ENCODE assay signal across 9 cellular contexts in the genomic region with DNA sequence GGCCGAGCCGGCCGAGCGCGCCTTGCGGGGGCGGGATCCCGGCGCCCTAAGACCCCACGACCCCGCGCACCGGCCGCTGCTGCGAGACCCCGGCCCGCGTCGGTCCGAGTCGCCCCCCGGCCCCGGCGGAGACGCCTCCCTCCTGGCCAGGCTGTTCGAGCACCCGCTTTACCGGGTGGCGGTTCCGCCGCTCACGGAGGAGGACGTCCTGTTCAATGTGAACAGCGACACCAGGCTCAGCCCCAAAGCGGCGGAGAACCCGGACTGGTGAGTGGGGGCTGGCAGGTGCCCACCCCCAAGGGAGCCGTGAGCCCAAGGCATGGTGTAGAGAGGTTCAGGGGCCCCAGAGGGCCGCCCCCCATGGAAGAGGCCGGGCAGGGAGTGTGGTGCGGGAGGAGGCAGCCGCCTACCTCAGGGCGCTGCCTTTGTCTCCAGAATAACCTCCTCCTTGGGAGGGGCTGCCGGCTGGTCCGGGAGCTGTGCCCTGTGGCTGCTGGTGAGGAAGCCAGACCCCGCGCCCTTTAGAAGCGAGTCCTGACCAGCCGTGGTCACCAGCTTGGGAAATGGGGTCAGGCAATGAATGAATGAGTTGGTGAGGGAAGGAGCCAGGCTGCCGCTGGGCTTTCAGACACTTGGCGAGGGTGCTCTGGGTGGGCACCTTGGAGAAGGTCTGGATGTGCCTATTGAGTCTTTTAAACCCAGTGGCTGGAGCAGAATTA. TPM values are rescaled to one million over a fixed set of nuclear protein-coding genes. Genes with fewer than 3 reads are reported as not detected.
DNase-seq lines count a peak whose midpoint lies in the region; ATAC-seq lines count a peak whose summit lies in the region.
"Had no signal": no experiment of that assay in that cellular context is flagged by ENCODE, and none has a peak within 500 bp of the region (broad histone marks: within the 10 kb centered on the region; RNA-seq: fewer than 3 reads in every experiment).

No MANE protein-coding gene starts in this region.

- H3K4me1 ChIP-seq in muscle layer of duodenum (ENCODE audit: control insufficient read depth in 1 of 2, insufficient read depth in 2 of 2, low read length in 2 of 2): peaks cover 3 to 51% of the 10 kb centered on the region in 2 donors
- no peaks in the 10 kb centered on the region for H3K4me1 ChIP-seq in aorta (ENCODE audit: control insufficient read depth in 1 of 2, insufficient read depth in 2 of 2, low read length in 2 of 2)

- no peaks in the 10 kb centered on the region for H3K36me3 Mint-ChIP-seq in stimulated activated naive B cell treated with anti-CD40 and anti-IgM and Interleukin-4, amounts not matched to agents 10 μg/mL and 1 μg/mL and 100 μg/mL, for 72 hours
- H3K36me3 Mint-ChIP-seq: activated naive CD8-positive, alpha-beta T cell treated with anti-CD3 and anti-CD28 coated beads, Interleukin-2, amount 10 ng/mL, durations not matched to agents 7 days and 5 days had no signal

- no peaks in the 10 kb centered on the region for H3K9me3 Mint-ChIP-seq in stimulated activated naive B cell treated with anti-CD40 and anti-IgM and Interleukin-4, amounts not matched to agents 10 μg/mL and 1 μg/mL and 100 μg/mL, for 72 hours
- H3K9me3 Mint-ChIP-seq: activated naive CD8-positive, alpha-beta T cell treated with anti-CD3 and anti-CD28 coated beads, Interleukin-2, amount 10 ng/mL, durations not matched to agents 7 days and 5 days had no signal

- peak overlapping the region in 1 of 2 donors; percentile 9 for H3K4me3 Mint-ChIP-seq in stimulated activated naive B cell treated with anti-CD40 and anti-IgM and Interleukin-4, amounts not matched to agents 10 μg/mL and 1 μg/mL and 100 μg/mL, for 72 hours
- H3K4me3 Mint-ChIP-seq: activated naive CD8-positive, alpha-beta T cell treated with anti-CD3 and anti-CD28 coated beads, Interleukin-2, amount 10 ng/mL, durations not matched to agents 7 days and 5 days had no signal

- 1 to 2% methylated on average over 46 to 51 of the region's 51 CpGs for WGBS in aorta, 2 donors

- H3K9me3 ChIP-seq in muscle layer of duodenum (ENCODE audit: control insufficient read depth in 1 of 2, low read length in 2 of 2) (no peaks in the 10 kb centered on the region), aorta (ENCODE audit: control insufficient read depth, low read length) (no peaks in the 10 kb centered on the region)

- H3K4me3 ChIP-seq in muscle layer of duodenum (ENCODE audit: low read depth in 1 of 2, low read length in 2 of 2) (peak overlapping the region; percentile 87 to 88), aorta (ENCODE audit: low read length in 2 of 2) (peak overlapping the region; percentile 75 to 86)

- ATAC-seq in aorta (ENCODE audit: low FRiP score): no peak
- ATAC-seq in stimulated activated naive B cell treated with anti-CD40 and anti-IgM and Interleukin-4, amounts not matched to agents 10 μg/mL and 1 μg/mL and 100 μg/mL, for 72 hours (replicated peaks): no peak

- H3K27me3 ChIP-seq in muscle layer of duodenum (ENCODE audit: low read depth, low read length) (no peaks in the 10 kb centered on the region), aorta (ENCODE audit: control insufficient read depth in 1 of 2, insufficient read depth in 2 of 2, low read length in 1 of 2) (no peaks in the 10 kb centered on the region)

- peaks cover 56 to 59% of the 10 kb centered on the region in 2 donors for H3K27me3 Mint-ChIP-seq in stimulated activated naive B cell treated with anti-CD40 and anti-IgM and Interleukin-4, amounts not matched to agents 10 μg/mL and 1 μg/mL and 100 μg/mL, for 72 hours

- peak; percentile 20 for DNase-seq in stimulated activated CD4-positive, alpha-beta T cell treated with anti-CD3 and anti-CD28 coated beads, Interleukin-15, amount 100 ng/mL, for 24 hours
- DNase-seq in stimulated activated CD4-positive, alpha-beta T cell treated with anti-CD3 and anti-CD28 coated beads, Interleukin-2, amount 100 ng/mL, for 48 hours: no peak
- peak; percentile 67 for DNase-seq in ecto neural progenitor cell (ENCODE audit: low spot score)
- DNase-seq in aorta: peak in 1 of 2 donors; percentile 78
- no peak for DNase-seq in dedifferentiated amniotic fluid mesenchymal stem cell (ENCODE audit: extremely low spot score)
- no peak for DNase-seq in stimulated activated naive B cell treated with anti-CD40 and anti-IgM and Interleukin-4, amounts not matched to agents 10 μg/mL and 1 μg/mL and 100 μg/mL, for 72 hours
- no peak for DNase-seq in SKM-1 (lab: John Stamatoyannopoulos, UW; ENCODE audit: unreplicated experiment)
- DNase-seq: activated naive CD8-positive, alpha-beta T cell treated with anti-CD3 and anti-CD28 coated beads, Interleukin-2, amount 10 ng/mL, durations not matched to agents 7 days and 5 days had no signal

- H3K36me3 ChIP-seq in muscle layer of duodenum (ENCODE audit: control insufficient read depth in 1 of 2, insufficient read depth in 2 of 2, low read length in 2 of 2): peaks cover 31 to 35% of the 10 kb centered on the region in 2 donors
- H3K36me3 ChIP-seq in aorta (ENCODE audit: control insufficient read depth in 1 of 2, insufficient read depth in 2 of 2, low read length in 1 of 2): peaks cover 0 to 9% of the 10 kb centered on the region in 2 donors

- H3K27ac ChIP-seq in muscle layer of duodenum (ENCODE audit: low read length) (peak overlapping the region; percentile 45), aorta (ENCODE audit: low read depth in 1 of 2, low read length in 2 of 2) (no peak overlapping the region)

- H3K27ac Mint-ChIP-seq in stimulated activated naive B cell treated with anti-CD40 and anti-IgM and Interleukin-4, amounts not matched to agents 10 μg/mL and 1 μg/mL and 100 μg/mL, for 72 hours: no peak overlapping the region
- H3K27ac Mint-ChIP-seq: activated naive CD8-positive, alpha-beta T cell treated with anti-CD3 and anti-CD28 coated beads, Interleukin-2, amount 10 ng/mL, durations not matched to agents 7 days and 5 days had no signal

- intact Hi-C loops in aorta (cut with DNase I): loop anchor here in 1 of 2 donors (2.0 to 5.0 kb wide), 2 partner anchors 34 to 45 kb away; no protein-coding TSS in a partner anchor

- H3K4me1 Mint-ChIP-seq in stimulated activated naive B cell treated with anti-CD40 and anti-IgM and Interleukin-4, amounts not matched to agents 10 μg/mL and 1 μg/mL and 100 μg/mL, for 72 hours: peaks cover 0 to 3% of the 10 kb centered on the region in 2 donors

RNA-seq across cellular contexts. Expression of gene FAM20C, which starts 1.3 kb away (rescaled TPM):
- 100 to 1,000 TPM in 1 of 2 donors, 10 to 100 TPM in 1; 88.3 to 104 TPM for total RNA-seq in aorta
- 10 to 100 TPM; 11.3 to 26.6 TPM for polyA plus RNA-seq in aorta

Comparison
In these comparisons a context has a peak if more than half of its experiments do, and no peak if none do; other contexts are left out.
1. DNase-seq: peak in stimulated activated CD4-positive, alpha-beta T cell treated with anti-CD3 and anti-CD28 coated beads, Interleukin-15, amount 100 ng/mL, for 24 hours (single experiment) and ecto neural progenitor cell (single experiment); none in stimulated activated CD4-positive, alpha-beta T cell treated with anti-CD3 and anti-CD28 coated beads, Interleukin-2, amount 100 ng/mL, for 48 hours (0 of 2), dedifferentiated amniotic fluid mesenchymal stem cell (single experiment), stimulated activated naive B cell treated with anti-CD40 and anti-IgM and Interleukin-4, amounts not matched to agents 10 μg/mL and 1 μg/mL and 100 μg/mL, for 72 hours (single experiment) and SKM-1 (single experiment).